Comparison of ENCODE assay signal across 1 cellular context in the genomic region with DNA sequence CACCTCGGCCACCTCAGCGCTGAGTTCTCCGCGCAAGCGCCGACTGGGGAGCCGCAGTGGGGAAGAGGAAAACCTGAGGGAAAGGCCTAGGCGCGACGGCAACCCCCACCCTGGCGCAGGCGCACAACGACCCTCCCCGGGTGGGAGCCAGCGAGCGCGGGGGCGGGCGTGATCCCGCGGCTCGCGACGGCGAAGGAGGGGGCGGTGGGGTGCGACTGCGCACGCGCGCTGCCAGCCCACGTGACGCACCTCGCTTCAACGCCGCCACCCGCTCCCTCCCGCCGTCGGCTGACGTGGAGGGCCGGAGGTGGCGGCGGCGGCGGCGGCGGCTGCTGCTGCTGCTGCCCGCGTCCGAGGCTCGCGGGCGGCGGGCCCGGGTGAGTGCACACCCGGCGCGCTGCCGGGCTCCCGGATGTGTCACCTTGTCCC.
TF ChIP-seq lines count a peak whose summit lies in the region.

A gene (minus strand): TSS at position 84 of the 429 bp plus-strand sequence. CDS start 556 bp downstream, outside the sequence.
A gene with protein sequence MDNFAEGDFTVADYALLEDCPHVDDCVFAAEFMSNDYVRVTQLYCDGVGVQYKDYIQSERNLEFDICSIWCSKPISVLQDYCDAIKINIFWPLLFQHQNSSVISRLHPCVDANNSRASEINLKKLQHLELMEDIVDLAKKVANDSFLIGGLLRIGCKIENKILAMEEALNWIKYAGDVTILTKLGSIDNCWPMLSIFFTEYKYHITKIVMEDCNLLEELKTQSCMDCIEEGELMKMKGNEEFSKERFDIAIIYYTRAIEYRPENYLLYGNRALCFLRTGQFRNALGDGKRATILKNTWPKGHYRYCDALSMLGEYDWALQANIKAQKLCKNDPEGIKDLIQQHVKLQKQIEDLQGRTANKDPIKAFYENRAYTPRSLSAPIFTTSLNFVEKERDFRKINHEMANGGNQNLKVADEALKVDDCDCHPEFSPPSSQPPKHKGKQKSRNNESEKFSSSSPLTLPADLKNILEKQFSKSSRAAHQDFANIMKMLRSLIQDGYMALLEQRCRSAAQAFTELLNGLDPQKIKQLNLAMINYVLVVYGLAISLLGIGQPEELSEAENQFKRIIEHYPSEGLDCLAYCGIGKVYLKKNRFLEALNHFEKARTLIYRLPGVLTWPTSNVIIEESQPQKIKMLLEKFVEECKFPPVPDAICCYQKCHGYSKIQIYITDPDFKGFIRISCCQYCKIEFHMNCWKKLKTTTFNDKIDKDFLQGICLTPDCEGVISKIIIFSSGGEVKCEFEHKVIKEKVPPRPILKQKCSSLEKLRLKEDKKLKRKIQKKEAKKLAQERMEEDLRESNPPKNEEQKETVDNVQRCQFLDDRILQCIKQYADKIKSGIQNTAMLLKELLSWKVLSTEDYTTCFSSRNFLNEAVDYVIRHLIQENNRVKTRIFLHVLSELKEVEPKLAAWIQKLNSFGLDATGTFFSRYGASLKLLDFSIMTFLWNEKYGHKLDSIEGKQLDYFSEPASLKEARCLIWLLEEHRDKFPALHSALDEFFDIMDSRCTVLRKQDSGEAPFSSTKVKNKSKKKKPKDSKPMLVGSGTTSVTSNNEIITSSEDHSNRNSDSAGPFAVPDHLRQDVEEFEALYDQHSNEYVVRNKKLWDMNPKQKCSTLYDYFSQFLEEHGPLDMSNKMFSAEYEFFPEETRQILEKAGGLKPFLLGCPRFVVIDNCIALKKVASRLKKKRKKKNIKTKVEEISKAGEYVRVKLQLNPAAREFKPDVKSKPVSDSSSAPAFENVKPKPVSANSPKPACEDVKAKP (N-terminal part only) (plus strand): TSS at position 267 of the 429 bp plus-strand sequence. CDS start 14,004 bp downstream, outside the sequence.

TF ChIP-seq in GM12878, 131 proteins besides CTCF, POLR2A, EP300 and RAD21 (continues in another document):
- no peak for TF ChIP-seq PAX8 (IDR thresholded peaks at IDR 0.05)
- no peak; the same call in none of the 2 replicates for TF ChIP-seq LARP7 (IDR thresholded peaks at IDR 0.05)
- no peak for TF ChIP-seq ZNF274 (IDR thresholded peaks at IDR 0.05; ENCODE audit: insufficient read depth, insufficient read length)
- TF ChIP-seq, protein P1, sequence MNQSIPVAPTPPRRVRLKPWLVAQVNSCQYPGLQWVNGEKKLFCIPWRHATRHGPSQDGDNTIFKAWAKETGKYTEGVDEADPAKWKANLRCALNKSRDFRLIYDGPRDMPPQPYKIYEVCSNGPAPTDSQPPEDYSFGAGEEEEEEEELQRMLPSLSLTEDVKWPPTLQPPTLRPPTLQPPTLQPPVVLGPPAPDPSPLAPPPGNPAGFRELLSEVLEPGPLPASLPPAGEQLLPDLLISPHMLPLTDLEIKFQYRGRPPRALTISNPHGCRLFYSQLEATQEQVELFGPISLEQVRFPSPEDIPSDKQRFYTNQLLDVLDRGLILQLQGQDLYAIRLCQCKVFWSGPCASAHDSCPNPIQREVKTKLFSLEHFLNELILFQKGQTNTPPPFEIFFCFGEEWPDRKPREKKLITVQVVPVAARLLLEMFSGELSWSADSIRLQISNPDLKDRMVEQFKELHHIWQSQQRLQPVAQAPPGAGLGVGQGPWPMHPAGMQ (IDR thresholded peaks at IDR 0.05; ENCODE audit: borderline replicate concordance): no peak
- TF ChIP-seq RB1 (IDR thresholded peaks at IDR 0.05; ENCODE audit: borderline replicate concordance): no peak
- TF ChIP-seq ZNF24 (IDR thresholded peaks at IDR 0.05): 0 out of 2 replicates have a peak, but pooled peaks have one; percentile 13
- TF ChIP-seq IKZF1 (conservative IDR thresholded peaks at IDR 0.05): peak; percentile 63
- no peak for TF ChIP-seq DPF2 (IDR thresholded peaks at IDR 0.05)
- TF ChIP-seq, protein P2, sequence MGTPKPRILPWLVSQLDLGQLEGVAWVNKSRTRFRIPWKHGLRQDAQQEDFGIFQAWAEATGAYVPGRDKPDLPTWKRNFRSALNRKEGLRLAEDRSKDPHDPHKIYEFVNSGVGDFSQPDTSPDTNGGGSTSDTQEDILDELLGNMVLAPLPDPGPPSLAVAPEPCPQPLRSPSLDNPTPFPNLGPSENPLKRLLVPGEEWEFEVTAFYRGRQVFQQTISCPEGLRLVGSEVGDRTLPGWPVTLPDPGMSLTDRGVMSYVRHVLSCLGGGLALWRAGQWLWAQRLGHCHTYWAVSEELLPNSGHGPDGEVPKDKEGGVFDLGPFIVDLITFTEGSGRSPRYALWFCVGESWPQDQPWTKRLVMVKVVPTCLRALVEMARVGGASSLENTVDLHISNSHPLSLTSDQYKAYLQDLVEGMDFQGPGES (IDR thresholded peaks at IDR 0.05): no peak
- no peak for TF ChIP-seq SUPT20H (IDR thresholded peaks at IDR 0.05; ENCODE audit: borderline replicate concordance, control insufficient read depth, low read depth, low read length)
- TF ChIP-seq POLR2AphosphoS2 (IDR thresholded peaks at IDR 0.05; ENCODE audit: low read depth, low read length): no peak
- no peak for TF ChIP-seq MEF2B (IDR thresholded peaks at IDR 0.05; ENCODE audit: partially characterized antibody, poor library complexity, severe bottlenecking)
- TF ChIP-seq, protein P3, sequence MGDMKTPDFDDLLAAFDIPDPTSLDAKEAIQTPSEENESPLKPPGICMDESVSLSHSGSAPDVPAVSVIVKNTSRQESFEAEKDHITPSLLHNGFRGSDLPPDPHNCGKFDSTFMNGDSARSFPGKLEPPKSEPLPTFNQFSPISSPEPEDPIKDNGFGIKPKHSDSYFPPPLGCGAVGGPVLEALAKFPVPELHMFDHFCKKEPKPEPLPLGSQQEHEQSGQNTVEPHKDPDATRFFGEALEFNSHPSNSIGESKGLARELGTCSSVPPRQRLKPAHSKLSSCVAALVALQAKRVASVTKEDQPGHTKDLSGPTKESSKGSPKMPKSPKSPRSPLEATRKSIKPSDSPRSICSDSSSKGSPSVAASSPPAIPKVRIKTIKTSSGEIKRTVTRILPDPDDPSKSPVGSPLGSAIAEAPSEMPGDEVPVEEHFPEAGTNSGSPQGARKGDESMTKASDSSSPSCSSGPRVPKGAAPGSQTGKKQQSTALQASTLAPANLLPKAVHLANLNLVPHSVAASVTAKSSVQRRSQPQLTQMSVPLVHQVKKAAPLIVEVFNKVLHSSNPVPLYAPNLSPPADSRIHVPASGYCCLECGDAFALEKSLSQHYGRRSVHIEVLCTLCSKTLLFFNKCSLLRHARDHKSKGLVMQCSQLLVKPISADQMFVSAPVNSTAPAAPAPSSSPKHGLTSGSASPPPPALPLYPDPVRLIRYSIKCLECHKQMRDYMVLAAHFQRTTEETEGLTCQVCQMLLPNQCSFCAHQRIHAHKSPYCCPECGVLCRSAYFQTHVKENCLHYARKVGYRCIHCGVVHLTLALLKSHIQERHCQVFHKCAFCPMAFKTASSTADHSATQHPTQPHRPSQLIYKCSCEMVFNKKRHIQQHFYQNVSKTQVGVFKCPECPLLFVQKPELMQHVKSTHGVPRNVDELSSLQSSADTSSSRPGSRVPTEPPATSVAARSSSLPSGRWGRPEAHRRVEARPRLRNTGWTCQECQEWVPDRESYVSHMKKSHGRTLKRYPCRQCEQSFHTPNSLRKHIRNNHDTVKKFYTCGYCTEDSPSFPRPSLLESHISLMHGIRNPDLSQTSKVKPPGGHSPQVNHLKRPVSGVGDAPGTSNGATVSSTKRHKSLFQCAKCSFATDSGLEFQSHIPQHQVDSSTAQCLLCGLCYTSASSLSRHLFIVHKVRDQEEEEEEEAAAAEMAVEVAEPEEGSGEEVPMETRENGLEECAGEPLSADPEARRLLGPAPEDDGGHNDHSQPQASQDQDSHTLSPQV (IDR thresholded peaks at IDR 0.05): peak; percentile 62; the same call in 1 of the 2 replicates
- no peak for TF ChIP-seq ZNF217 (IDR thresholded peaks at IDR 0.05)
- peak; percentile 94 for TF ChIP-seq CHD2 (IDR thresholded peaks at IDR 0.05; ENCODE audit: borderline replicate concordance, low read depth, low read length)
- TF ChIP-seq TCF7 (IDR thresholded peaks at IDR 0.05; ENCODE audit: borderline replicate concordance): no peak
- 0 out of 2 replicates have a peak, but pooled peaks have one; percentile 27 for TF ChIP-seq TCF3 (IDR thresholded peaks at IDR 0.05; ENCODE audit: borderline replicate concordance, insufficient read depth, low read depth, low read length)
- TF ChIP-seq NRF1 (conservative IDR thresholded peaks at IDR 0.05; ENCODE audit: low read depth, low read length): peak; percentile 60
- TF ChIP-seq, protein P4, sequence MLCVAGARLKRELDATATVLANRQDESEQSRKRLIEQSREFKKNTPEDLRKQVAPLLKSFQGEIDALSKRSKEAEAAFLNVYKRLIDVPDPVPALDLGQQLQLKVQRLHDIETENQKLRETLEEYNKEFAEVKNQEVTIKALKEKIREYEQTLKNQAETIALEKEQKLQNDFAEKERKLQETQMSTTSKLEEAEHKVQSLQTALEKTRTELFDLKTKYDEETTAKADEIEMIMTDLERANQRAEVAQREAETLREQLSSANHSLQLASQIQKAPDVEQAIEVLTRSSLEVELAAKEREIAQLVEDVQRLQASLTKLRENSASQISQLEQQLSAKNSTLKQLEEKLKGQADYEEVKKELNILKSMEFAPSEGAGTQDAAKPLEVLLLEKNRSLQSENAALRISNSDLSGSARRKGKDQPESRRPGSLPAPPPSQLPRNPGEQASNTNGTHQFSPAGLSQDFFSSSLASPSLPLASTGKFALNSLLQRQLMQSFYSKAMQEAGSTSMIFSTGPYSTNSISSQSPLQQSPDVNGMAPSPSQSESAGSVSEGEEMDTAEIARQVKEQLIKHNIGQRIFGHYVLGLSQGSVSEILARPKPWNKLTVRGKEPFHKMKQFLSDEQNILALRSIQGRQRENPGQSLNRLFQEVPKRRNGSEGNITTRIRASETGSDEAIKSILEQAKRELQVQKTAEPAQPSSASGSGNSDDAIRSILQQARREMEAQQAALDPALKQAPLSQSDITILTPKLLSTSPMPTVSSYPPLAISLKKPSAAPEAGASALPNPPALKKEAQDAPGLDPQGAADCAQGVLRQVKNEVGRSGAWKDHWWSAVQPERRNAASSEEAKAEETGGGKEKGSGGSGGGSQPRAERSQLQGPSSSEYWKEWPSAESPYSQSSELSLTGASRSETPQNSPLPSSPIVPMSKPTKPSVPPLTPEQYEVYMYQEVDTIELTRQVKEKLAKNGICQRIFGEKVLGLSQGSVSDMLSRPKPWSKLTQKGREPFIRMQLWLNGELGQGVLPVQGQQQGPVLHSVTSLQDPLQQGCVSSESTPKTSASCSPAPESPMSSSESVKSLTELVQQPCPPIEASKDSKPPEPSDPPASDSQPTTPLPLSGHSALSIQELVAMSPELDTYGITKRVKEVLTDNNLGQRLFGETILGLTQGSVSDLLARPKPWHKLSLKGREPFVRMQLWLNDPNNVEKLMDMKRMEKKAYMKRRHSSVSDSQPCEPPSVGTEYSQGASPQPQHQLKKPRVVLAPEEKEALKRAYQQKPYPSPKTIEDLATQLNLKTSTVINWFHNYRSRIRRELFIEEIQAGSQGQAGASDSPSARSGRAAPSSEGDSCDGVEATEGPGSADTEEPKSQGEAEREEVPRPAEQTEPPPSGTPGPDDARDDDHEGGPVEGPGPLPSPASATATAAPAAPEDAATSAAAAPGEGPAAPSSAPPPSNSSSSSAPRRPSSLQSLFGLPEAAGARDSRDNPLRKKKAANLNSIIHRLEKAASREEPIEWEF (IDR thresholded peaks at IDR 0.05; ENCODE audit: insufficient replicate concordance, low read depth, low read length): no peak
- no peak for TF ChIP-seq ZNF384 (IDR thresholded peaks at IDR 0.05; ENCODE audit: borderline replicate concordance, low read depth, low read length)
- no peak for TF ChIP-seq NBN (IDR thresholded peaks at IDR 0.05)
- TF ChIP-seq, protein P5, sequence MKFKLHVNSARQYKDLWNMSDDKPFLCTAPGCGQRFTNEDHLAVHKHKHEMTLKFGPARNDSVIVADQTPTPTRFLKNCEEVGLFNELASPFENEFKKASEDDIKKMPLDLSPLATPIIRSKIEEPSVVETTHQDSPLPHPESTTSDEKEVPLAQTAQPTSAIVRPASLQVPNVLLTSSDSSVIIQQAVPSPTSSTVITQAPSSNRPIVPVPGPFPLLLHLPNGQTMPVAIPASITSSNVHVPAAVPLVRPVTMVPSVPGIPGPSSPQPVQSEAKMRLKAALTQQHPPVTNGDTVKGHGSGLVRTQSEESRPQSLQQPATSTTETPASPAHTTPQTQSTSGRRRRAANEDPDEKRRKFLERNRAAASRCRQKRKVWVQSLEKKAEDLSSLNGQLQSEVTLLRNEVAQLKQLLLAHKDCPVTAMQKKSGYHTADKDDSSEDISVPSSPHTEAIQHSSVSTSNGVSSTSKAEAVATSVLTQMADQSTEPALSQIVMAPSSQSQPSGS (IDR thresholded peaks at IDR 0.05; ENCODE audit: low read length): no peak
- TF ChIP-seq BACH1 (IDR thresholded peaks at IDR 0.05; ENCODE audit: borderline replicate concordance): peak; percentile 10; the same call in 1 of the 2 replicates
- 0 out of 2 replicates have a peak, but pooled peaks have one; percentile 9 for TF ChIP-seq HDAC2 (IDR thresholded peaks at IDR 0.05)
- TF ChIP-seq EED (IDR thresholded peaks at IDR 0.05; ENCODE audit: low read depth): no peak; the same call in 1 of the 2 replicates
- 0 out of 2 replicates have a peak, but pooled peaks have one; percentile 38 for TF ChIP-seq NR2C1 (IDR thresholded peaks at IDR 0.05)
- no peak for TF ChIP-seq MTA2 (IDR thresholded peaks at IDR 0.05; ENCODE audit: low read depth)
- TF ChIP-seq, protein P6, sequence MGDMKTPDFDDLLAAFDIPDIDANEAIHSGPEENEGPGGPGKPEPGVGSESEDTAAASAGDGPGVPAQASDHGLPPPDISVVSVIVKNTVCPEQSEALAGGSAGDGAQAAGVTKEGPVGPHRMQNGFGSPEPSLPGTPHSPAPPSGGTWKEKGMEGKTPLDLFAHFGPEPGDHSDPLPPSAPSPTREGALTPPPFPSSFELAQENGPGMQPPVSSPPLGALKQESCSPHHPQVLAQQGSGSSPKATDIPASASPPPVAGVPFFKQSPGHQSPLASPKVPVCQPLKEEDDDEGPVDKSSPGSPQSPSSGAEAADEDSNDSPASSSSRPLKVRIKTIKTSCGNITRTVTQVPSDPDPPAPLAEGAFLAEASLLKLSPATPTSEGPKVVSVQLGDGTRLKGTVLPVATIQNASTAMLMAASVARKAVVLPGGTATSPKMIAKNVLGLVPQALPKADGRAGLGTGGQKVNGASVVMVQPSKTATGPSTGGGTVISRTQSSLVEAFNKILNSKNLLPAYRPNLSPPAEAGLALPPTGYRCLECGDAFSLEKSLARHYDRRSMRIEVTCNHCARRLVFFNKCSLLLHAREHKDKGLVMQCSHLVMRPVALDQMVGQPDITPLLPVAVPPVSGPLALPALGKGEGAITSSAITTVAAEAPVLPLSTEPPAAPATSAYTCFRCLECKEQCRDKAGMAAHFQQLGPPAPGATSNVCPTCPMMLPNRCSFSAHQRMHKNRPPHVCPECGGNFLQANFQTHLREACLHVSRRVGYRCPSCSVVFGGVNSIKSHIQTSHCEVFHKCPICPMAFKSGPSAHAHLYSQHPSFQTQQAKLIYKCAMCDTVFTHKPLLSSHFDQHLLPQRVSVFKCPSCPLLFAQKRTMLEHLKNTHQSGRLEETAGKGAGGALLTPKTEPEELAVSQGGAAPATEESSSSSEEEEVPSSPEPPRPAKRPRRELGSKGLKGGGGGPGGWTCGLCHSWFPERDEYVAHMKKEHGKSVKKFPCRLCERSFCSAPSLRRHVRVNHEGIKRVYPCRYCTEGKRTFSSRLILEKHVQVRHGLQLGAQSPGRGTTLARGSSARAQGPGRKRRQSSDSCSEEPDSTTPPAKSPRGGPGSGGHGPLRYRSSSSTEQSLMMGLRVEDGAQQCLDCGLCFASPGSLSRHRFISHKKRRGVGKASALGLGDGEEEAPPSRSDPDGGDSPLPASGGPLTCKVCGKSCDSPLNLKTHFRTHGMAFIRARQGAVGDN (IDR thresholded peaks at IDR 0.05): peak; percentile 57
- TF ChIP-seq, protein P7, sequence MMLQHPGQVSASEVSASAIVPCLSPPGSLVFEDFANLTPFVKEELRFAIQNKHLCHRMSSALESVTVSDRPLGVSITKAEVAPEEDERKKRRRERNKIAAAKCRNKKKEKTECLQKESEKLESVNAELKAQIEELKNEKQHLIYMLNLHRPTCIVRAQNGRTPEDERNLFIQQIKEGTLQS (IDR thresholded peaks at IDR 0.05; ENCODE audit: borderline replicate concordance, extremely low read depth, low read depth, low read length): peak; percentile 62; the same call in 1 of the 2 replicates
- no peak for TF ChIP-seq PAX5 (IDR thresholded peaks at IDR 0.05; ENCODE audit: borderline replicate concordance, low read depth, low read length)
- peak; percentile 71; the same call in 1 of the 2 replicates for TF ChIP-seq POLR2AphosphoS5 (IDR thresholded peaks at IDR 0.05; ENCODE audit: low read length)
